8 cellular contexts compared by ENCODE assay signal in the genomic region with DNA sequence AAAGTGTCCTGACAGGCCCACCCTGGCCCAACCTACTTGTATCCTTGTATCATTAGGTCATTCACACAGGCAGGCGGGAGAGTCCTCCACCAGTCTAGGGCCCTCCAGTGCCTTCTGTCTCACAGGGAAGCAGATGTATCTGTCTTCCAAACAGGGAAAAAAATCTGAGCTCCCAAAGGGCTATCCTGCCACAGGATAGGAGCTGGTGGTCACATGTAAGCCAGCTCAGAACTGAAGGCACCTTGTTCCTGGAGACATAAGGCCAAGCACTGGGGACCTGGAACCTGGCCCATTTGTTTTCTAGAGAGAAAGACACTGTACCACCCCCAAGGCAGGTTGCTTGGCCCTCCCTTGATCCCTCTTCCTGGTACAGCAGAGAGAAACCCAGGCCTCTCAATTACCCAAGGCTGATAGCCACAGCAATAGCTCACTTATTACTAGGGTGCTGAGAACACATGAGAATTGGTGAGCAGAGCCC. TPM values are rescaled to one million over a fixed set of nuclear protein-coding genes. Genes with fewer than 3 reads are reported as not detected.
DNase-seq lines count a peak whose midpoint lies in the region; ATAC-seq and TF ChIP-seq lines count a peak whose summit lies in the region.

No MANE protein-coding gene starts in this region.

- no peak for TF ChIP-seq CTCF in uterus (IDR thresholded peaks at IDR 0.05)

- no peaks in the 10 kb centered on the region for H3K36me3 Mint-ChIP-seq in activated naive CD4-positive, alpha-beta T cell treated with anti-CD3 and anti-CD28 coated beads, Interleukin-2, amount 10 ng/mL, durations not matched to agents 7 days and 5 days
- H3K36me3 Mint-ChIP-seq in activated naive CD4-positive, alpha-beta T cell treated with anti-CD3 and anti-CD28 coated beads, Interleukin-2, amount 50 U/mL, for 72 hours: no peaks in the 10 kb centered on the region
- no peaks in the 10 kb centered on the region for H3K36me3 Mint-ChIP-seq in activated naive CD8-positive, alpha-beta T cell treated with anti-CD3 and anti-CD28 coated beads, Interleukin-2, amount 50 U/mL, for 24 hours (ENCODE audit: low read depth)

- H3K36me3 ChIP-seq in mucosa of rectum (ENCODE audit: control insufficient read depth in 2 of 2, insufficient read depth in 2 of 2, low read length in 2 of 2): no peaks in the 10 kb centered on the region
- H3K36me3 ChIP-seq in uterus: no peaks in the 10 kb centered on the region

- CTCF ChIA-PET in activated naive CD4-positive, alpha-beta T cell treated with anti-CD3 and anti-CD28 coated beads, Interleukin-2, amount 10 ng/mL, durations not matched to agents 7 days and 5 days (lab: Charles Lee): interaction anchor here (8.1 kb wide), 1 partner anchor 13 kb away, joined by 34 read pairs; no protein-coding TSS in a partner anchor

- no peak for DNase-seq in activated naive CD4-positive, alpha-beta T cell treated with anti-CD3 and anti-CD28 coated beads, Interleukin-2, amount 10 ng/mL, durations not matched to agents 7 days and 5 days
- DNase-seq in activated naive CD4-positive, alpha-beta T cell treated with anti-CD3 and anti-CD28 coated beads, Interleukin-2, amount 50 U/mL, for 72 hours (ENCODE audit: low spot score in 2 of 2): no peak
- DNase-seq in activated naive CD8-positive, alpha-beta T cell treated with anti-CD3 and anti-CD28 coated beads, Interleukin-2, amount 50 U/mL, for 24 hours: no peak
- no peak for DNase-seq in uterus
- no peak for DNase-seq in GM19240 (ENCODE audit: insufficient read length, low spot score)
- no peak for DNase-seq in NCI-H2227 (lab: John Stamatoyannopoulos, UW; ENCODE audit: unreplicated experiment)

- peak overlapping the region; percentile 24 to 70 for H3K9ac ChIP-seq in mucosa of rectum (ENCODE audit: low read depth in 1 of 2, low read length in 2 of 2)

- peak overlapping the region in 1 of 2 donors; percentile 74 for H3K4me3 ChIP-seq in mucosa of rectum (ENCODE audit: low read length in 2 of 2)
- no peak overlapping the region for H3K4me3 ChIP-seq in uterus

- peak overlapping the region; percentile 67 for H3K4me3 Mint-ChIP-seq in activated naive CD4-positive, alpha-beta T cell treated with anti-CD3 and anti-CD28 coated beads, Interleukin-2, amount 10 ng/mL, durations not matched to agents 7 days and 5 days
- peak overlapping the region; percentile 52 for H3K4me3 Mint-ChIP-seq in activated naive CD8-positive, alpha-beta T cell treated with anti-CD3 and anti-CD28 coated beads, Interleukin-2, amount 50 U/mL, for 24 hours

- H3K27ac ChIP-seq in mucosa of rectum (ENCODE audit: low read depth in 2 of 2, low read length in 2 of 2) (peak overlapping the region; percentile 22 to 74), uterus (peak overlapping the region; percentile 62 to 79)

- H3K4me1 ChIP-seq in mucosa of rectum (ENCODE audit: control insufficient read depth in 2 of 2, insufficient read depth in 2 of 2, low read length in 2 of 2) (peaks cover 13 to 17% of the 10 kb centered on the region in 2 donors), uterus (no peaks in the 10 kb centered on the region)

- H3K27me3 Mint-ChIP-seq in activated naive CD4-positive, alpha-beta T cell treated with anti-CD3 and anti-CD28 coated beads, Interleukin-2, amount 10 ng/mL, durations not matched to agents 7 days and 5 days: peaks cover 75% of the 10 kb centered on the region
- H3K27me3 Mint-ChIP-seq in activated naive CD8-positive, alpha-beta T cell treated with anti-CD3 and anti-CD28 coated beads, Interleukin-2, amount 50 U/mL, for 24 hours: no peaks in the 10 kb centered on the region

- peaks cover 19% of the 10 kb centered on the region for H3K4me1 Mint-ChIP-seq in activated naive CD4-positive, alpha-beta T cell treated with anti-CD3 and anti-CD28 coated beads, Interleukin-2, amount 10 ng/mL, durations not matched to agents 7 days and 5 days
- H3K4me1 Mint-ChIP-seq in activated naive CD8-positive, alpha-beta T cell treated with anti-CD3 and anti-CD28 coated beads, Interleukin-2, amount 50 U/mL, for 24 hours: peaks cover 10% of the 10 kb centered on the region

- ATAC-seq in activated naive CD4-positive, alpha-beta T cell treated with anti-CD3 and anti-CD28 coated beads, Interleukin-2, amount 50 U/mL, for 72 hours: no peak
- no peak for ATAC-seq in activated naive CD8-positive, alpha-beta T cell treated with anti-CD3 and anti-CD28 coated beads, Interleukin-2, amount 50 U/mL, for 24 hours
- ATAC-seq in GM18505 (IDR thresholded peaks at IDR 0.05; ENCODE audit: unreplicated experiment): no peak

- intact Hi-C loops in uterus (cut with DNase I; ENCODE audit: low total_unique reads): no loop called here

- H3K9me3 ChIP-seq in mucosa of rectum (ENCODE audit: control insufficient read depth in 2 of 2, low read length in 2 of 2) (no peaks in the 10 kb centered on the region), uterus (no peaks in the 10 kb centered on the region)

- H3K27me3 ChIP-seq in mucosa of rectum (ENCODE audit: control insufficient read depth in 2 of 2, insufficient read depth in 2 of 2, low read length in 2 of 2) (no peaks in the 10 kb centered on the region), uterus (no peaks in the 10 kb centered on the region)

- H3K9me3 Mint-ChIP-seq in activated naive CD4-positive, alpha-beta T cell treated with anti-CD3 and anti-CD28 coated beads, Interleukin-2, amount 10 ng/mL, durations not matched to agents 7 days and 5 days: no peaks in the 10 kb centered on the region
- no peaks in the 10 kb centered on the region for H3K9me3 Mint-ChIP-seq in activated naive CD4-positive, alpha-beta T cell treated with anti-CD3 and anti-CD28 coated beads, Interleukin-2, amount 50 U/mL, for 72 hours
- H3K9me3 Mint-ChIP-seq in activated naive CD8-positive, alpha-beta T cell treated with anti-CD3 and anti-CD28 coated beads, Interleukin-2, amount 50 U/mL, for 24 hours: no peaks in the 10 kb centered on the region

- no peak overlapping the region for H3K27ac Mint-ChIP-seq in activated naive CD4-positive, alpha-beta T cell treated with anti-CD3 and anti-CD28 coated beads, Interleukin-2, amount 10 ng/mL, durations not matched to agents 7 days and 5 days
- H3K27ac Mint-ChIP-seq in activated naive CD4-positive, alpha-beta T cell treated with anti-CD3 and anti-CD28 coated beads, Interleukin-2, amount 50 U/mL, for 72 hours: no peak overlapping the region
- H3K27ac Mint-ChIP-seq in activated naive CD8-positive, alpha-beta T cell treated with anti-CD3 and anti-CD28 coated beads, Interleukin-2, amount 50 U/mL, for 24 hours: no peak overlapping the region

- no peak for TF ChIP-seq POLR2A in uterus (IDR thresholded peaks at IDR 0.05)
- no peak for TF ChIP-seq POLR2A in GM18505 (IDR thresholded peaks at IDR 0.05; ENCODE audit: borderline replicate concordance, extremely low read depth, insufficient read depth, insufficient read length)

RNA-seq across cellular contexts. Expression of gene PLEKHH1, which starts 19.4 kb away (rescaled TPM):
- total RNA-seq in activated naive CD4-positive, alpha-beta T cell treated with anti-CD3 and anti-CD28 coated beads, Interleukin-2, amount 50 U/mL, for 72 hours: 1 to 10 TPM; 1.1 to 9.1 TPM
- 1 to 10 TPM in 3 of 4 donors, under 1 TPM in 1; 0.29 to 8.0 (median 4.9) TPM for total RNA-seq in uterus

RNA-seq across cellular contexts. Expression of gene TMEM229B, which starts 25.1 kb away (rescaled TPM):
- 1 to 10 TPM in 1 of 2 donors, under 1 TPM in 1; 0.93 to 1.0 TPM for total RNA-seq in activated naive CD4-positive, alpha-beta T cell treated with anti-CD3 and anti-CD28 coated beads, Interleukin-2, amount 50 U/mL, for 72 hours
- total RNA-seq in uterus: 1 to 10 TPM in 2 of 4 donors, under 1 TPM in 2; under 0.01 to 4.7 (median 2.8) TPM
